8 cellular contexts compared by ENCODE assay signal in genomic region chr12:12266873-12267634, GRCh38. TPM values are rescaled to one million over a fixed set of nuclear protein-coding genes. Genes with fewer than 3 reads are reported as not detected.
DNase-seq lines count a peak whose midpoint lies in the region; ATAC-seq lines count a peak whose summit lies in the region.

TSS of gene LRP6 (minus strand) at chr12:12267044. CDS start at chr12:12266735, 309 bp downstream.

- H3K36me3 ChIP-seq in BLaER1 treated with 17β-estradiol and CSF1 and Interleukin-3, amounts not matched to agents 10 nM and 100 nM: peaks cover 0 to 6% (median 0%) of the 10 kb centered on the region in 11 experiments; a peak in 2 of 22 replicates
- H3K36me3 ChIP-seq in effector memory CD4-positive, alpha-beta T cell (ENCODE audit: control insufficient read depth, insufficient read depth, low read length): no peaks in the 10 kb centered on the region

- ATAC-seq in GM19397 (IDR thresholded peaks at IDR 0.05; ENCODE audit: unreplicated experiment) (peak; percentile 91), HG03565 (IDR thresholded peaks at IDR 0.05; ENCODE audit: unreplicated experiment) (peak; percentile 78)

- peaks cover 0 to 8% (median 4%) of the 10 kb centered on the region in 11 experiments; a peak in 5 of 22 replicates for H3K9me3 ChIP-seq in BLaER1 treated with 17β-estradiol and CSF1 and Interleukin-3, amounts not matched to agents 10 nM and 100 nM (replicated peaks in 1 of 11)
- H3K9me3 ChIP-seq in effector memory CD4-positive, alpha-beta T cell (ENCODE audit: control insufficient read depth, low read length): no peaks in the 10 kb centered on the region

- peaks cover 0 to 40% (median 23%) of the 10 kb centered on the region in 11 experiments; a peak in 20 of 22 replicates for H4K20me1 ChIP-seq in BLaER1 treated with 17β-estradiol and CSF1 and Interleukin-3, amounts not matched to agents 10 nM and 100 nM

- H3K27ac ChIP-seq in BLaER1 treated with 17β-estradiol and CSF1 and Interleukin-3, amounts not matched to agents 10 nM and 100 nM: peak within 1 kb of the TSS; percentile 94 to 99 (median 97)
- H3K27ac ChIP-seq in effector memory CD4-positive, alpha-beta T cell (ENCODE audit: insufficient read depth, low read length, poor library complexity, severe bottlenecking): peak within 1 kb of the TSS; percentile 37

- peak within 1 kb of the TSS; percentile 94 to 99 (median 96) for H3K9ac ChIP-seq in BLaER1 treated with 17β-estradiol and CSF1 and Interleukin-3, amounts not matched to agents 10 nM and 100 nM

- peaks cover 8 to 27% (median 23%) of the 10 kb centered on the region in 10 experiments for H3K4me1 ChIP-seq in BLaER1 treated with 17β-estradiol and CSF1 and Interleukin-3, amounts not matched to agents 10 nM and 100 nM
- peaks cover 9% of the 10 kb centered on the region for H3K4me1 ChIP-seq in effector memory CD4-positive, alpha-beta T cell (ENCODE audit: control insufficient read depth, insufficient read depth, low read length, poor library complexity, severe bottlenecking)

- DNase-seq in NCI-H748 treated with DMSO at 0.1 percent for 48 hours (lab: John Stamatoyannopoulos, UW): peak; percentile 61
- DNase-seq in activated CD8-positive, alpha-beta memory T cell treated with anti-CD3 and anti-CD28 coated beads for 24 hours: peak; percentile 91
- DNase-seq in effector memory CD4-positive, alpha-beta T cell: peak; percentile 15 to 38 (median 35)
- peak; percentile 97 to 98 for DNase-seq in lung microvascular endothelial cell (ENCODE audit: low read depth in 2 of 2)
- peak; percentile 60 to 83 (median 65) for DNase-seq in stimulated activated CD4-positive, alpha-beta T cell treated with anti-CD3 and anti-CD28 coated beads, TNF-alpha, amount 100 ng/mL, for 24 hours (ENCODE audit: low read depth in 3 of 3)

- H3K27me3 ChIP-seq in BLaER1 treated with 17β-estradiol and CSF1 and Interleukin-3, amounts not matched to agents 10 nM and 100 nM: no peaks in the 10 kb centered on the region
- no peaks in the 10 kb centered on the region for H3K27me3 ChIP-seq in effector memory CD4-positive, alpha-beta T cell (replicated peaks; ENCODE audit: control insufficient read depth, insufficient read depth, low read length, poor library complexity, severe bottlenecking)

- peak within 1 kb of the TSS; percentile 75 to 91 (median 85) for H3K4me3 ChIP-seq in BLaER1 treated with 17β-estradiol and CSF1 and Interleukin-3, amounts not matched to agents 10 nM and 100 nM
- H3K4me3 ChIP-seq in effector memory CD4-positive, alpha-beta T cell (ENCODE audit: insufficient read depth, low read depth, low read length, poor library complexity, severe bottlenecking): peak within 1 kb of the TSS; percentile 92

- peak within 1 kb of the TSS; percentile 84 to 99 (median 93) for H3K4me2 ChIP-seq in BLaER1 treated with 17β-estradiol and CSF1 and Interleukin-3, amounts not matched to agents 10 nM and 100 nM

RNA-seq across cellular contexts. Expression of gene LRP6, which starts in this region (rescaled TPM):
- 30.7 and 55.0 TPM in 2 replicates for total RNA-seq in lung microvascular endothelial cell

Comparison
In these comparisons a context has a peak if more than half of its experiments do, and no peak if none do; other contexts are left out.
1. Peak in every context shown above with its lines: DNase-seq, ATAC-seq, H3K4me3 ChIP-seq and H3K27ac ChIP-seq.
2. DNase-seq: peak in every context shown above with its lines; median percentile 98 in lung microvascular endothelial cell; 91 in activated CD8-positive, alpha-beta memory T cell treated with anti-CD3 and anti-CD28 coated beads for 24 hours; 65 in stimulated activated CD4-positive, alpha-beta T cell treated with anti-CD3 and anti-CD28 coated beads, TNF-alpha, amount 100 ng/mL, for 24 hours; 61 in NCI-H748 treated with DMSO at 0.1 percent for 48 hours; 35 in effector memory CD4-positive, alpha-beta T cell.